ENCODE assay signal across 16 cellular contexts in the genomic region with DNA sequence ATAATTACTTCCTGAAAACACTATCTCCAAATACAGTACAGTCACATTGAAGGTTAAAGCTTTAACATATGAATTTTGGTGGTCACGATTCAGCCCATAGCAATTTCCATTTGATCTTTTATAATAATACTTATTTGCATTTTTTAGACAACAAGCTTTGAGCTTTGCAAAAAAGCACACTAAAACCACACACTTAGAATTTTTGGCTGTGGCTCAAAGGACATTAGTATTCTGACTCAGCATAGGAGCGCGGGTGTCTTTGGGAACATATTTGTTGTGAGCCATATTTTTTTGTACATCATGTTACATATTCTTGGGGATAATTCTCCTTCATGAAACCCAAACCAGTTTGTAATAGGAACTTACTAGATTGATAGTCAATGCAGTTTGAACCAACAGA.
"Had no signal": no experiment of that assay in that cellular context is flagged by ENCODE, and none has a peak within 500 bp of the region (broad histone marks: within the 10 kb centered on the region; RNA-seq: fewer than 3 reads in every experiment).

No MANE protein-coding gene starts in this region.

- H3K36me3 ChIP-seq: thoracic aorta had no signal

- H3K4me1 Mint-ChIP-seq: activated B cell treated with CpG ODN at 0.5 μM for 24 hours; activated CD4-positive, alpha-beta T cell treated with anti-CD3 and anti-CD28 coated beads, Interleukin-2, amount 10 ng/mL, durations not matched to agents 7 days and 5 days; immature natural killer cell; naive B cell had no signal

- H3K4me3 Mint-ChIP-seq: activated B cell treated with CpG ODN at 0.5 μM for 24 hours; activated CD4-positive, alpha-beta T cell treated with anti-CD3 and anti-CD28 coated beads, Interleukin-2, amount 10 ng/mL, durations not matched to agents 7 days and 5 days; immature natural killer cell; naive B cell; stimulated activated naive CD8-positive, alpha-beta T cell treated with anti-CD3 and anti-CD28 coated beads, Interleukin-15, Interleukin-2, amounts not matched to agents 100 ng/mL and 50 ng/mL, for 24 hours had no signal

- H3K9me3 Mint-ChIP-seq: activated B cell treated with CpG ODN at 0.5 μM for 24 hours had no signal

- DNase-seq: activated B cell treated with CpG ODN at 0.5 μM for 24 hours; activated CD4-positive, alpha-beta T cell treated with anti-CD3 and anti-CD28 coated beads, Interleukin-2, amount 10 ng/mL, durations not matched to agents 7 days and 5 days; activated CD8-positive, alpha-beta memory T cell treated with anti-CD3 and anti-CD28 coated beads for 24 hours; activated T-cell treated with anti-CD3 and anti-CD28 coated beads for 4 hours; amniotic stem cell; glutamatergic neuron; immature natural killer cell; left colon; naive B cell; stimulated activated CD4-positive, alpha-beta T cell treated with anti-CD3 and anti-CD28 coated beads, Interleukin-15, amount 100 ng/mL, for 24 hours; stimulated activated CD4-positive, alpha-beta T cell treated with anti-CD3 and anti-CD28 coated beads, Interleukin-4, amount 100 ng/mL, for 24 hours had no signal

- H3K27ac Mint-ChIP-seq: activated B cell treated with CpG ODN at 0.5 μM for 24 hours; activated CD4-positive, alpha-beta T cell treated with anti-CD3 and anti-CD28 coated beads, Interleukin-2, amount 10 ng/mL, durations not matched to agents 7 days and 5 days; activated naive CD4-positive, alpha-beta T cell treated with anti-CD3 and anti-CD28 coated beads, Interleukin-2, amount 50 U/mL, for 72 hours; immature natural killer cell; naive B cell; stimulated activated naive CD8-positive, alpha-beta T cell treated with anti-CD3 and anti-CD28 coated beads, Interleukin-15, Interleukin-2, amounts not matched to agents 100 ng/mL and 50 ng/mL, for 24 hours had no signal

- H3K27ac ChIP-seq: thoracic aorta had no signal

- H3K27me3 Mint-ChIP-seq: activated B cell treated with CpG ODN at 0.5 μM for 24 hours; activated CD4-positive, alpha-beta T cell treated with anti-CD3 and anti-CD28 coated beads, Interleukin-2, amount 10 ng/mL, durations not matched to agents 7 days and 5 days; naive B cell; stimulated activated naive CD8-positive, alpha-beta T cell treated with anti-CD3 and anti-CD28 coated beads, Interleukin-15, Interleukin-2, amounts not matched to agents 100 ng/mL and 50 ng/mL, for 24 hours had no signal

- H3K9me3 ChIP-seq: thoracic aorta had no signal

- FAIRE-seq: bronchial epithelial cell had no signal

- H3K4me3 ChIP-seq: lung, thoracic aorta had no signal

- ATAC-seq: activated naive CD4-positive, alpha-beta T cell treated with anti-CD3 and anti-CD28 coated beads, Interleukin-2, amount 50 U/mL, for 72 hours; left colon had no signal

- H3K36me3 Mint-ChIP-seq: immature natural killer cell had no signal
